In genomic region chr18:32418148-32418547, GRCh38 we compare ENCODE assay signal across 1 cellular context.
TF ChIP-seq lines count a peak whose summit lies in the region.

No MANE protein-coding gene starts in this region.

TF ChIP-seq in HepG2, 621 proteins besides CTCF, POLR2A, EP300 and RAD21 (continued from another document and continues in another):
- TF ChIP-seq, protein P1, sequence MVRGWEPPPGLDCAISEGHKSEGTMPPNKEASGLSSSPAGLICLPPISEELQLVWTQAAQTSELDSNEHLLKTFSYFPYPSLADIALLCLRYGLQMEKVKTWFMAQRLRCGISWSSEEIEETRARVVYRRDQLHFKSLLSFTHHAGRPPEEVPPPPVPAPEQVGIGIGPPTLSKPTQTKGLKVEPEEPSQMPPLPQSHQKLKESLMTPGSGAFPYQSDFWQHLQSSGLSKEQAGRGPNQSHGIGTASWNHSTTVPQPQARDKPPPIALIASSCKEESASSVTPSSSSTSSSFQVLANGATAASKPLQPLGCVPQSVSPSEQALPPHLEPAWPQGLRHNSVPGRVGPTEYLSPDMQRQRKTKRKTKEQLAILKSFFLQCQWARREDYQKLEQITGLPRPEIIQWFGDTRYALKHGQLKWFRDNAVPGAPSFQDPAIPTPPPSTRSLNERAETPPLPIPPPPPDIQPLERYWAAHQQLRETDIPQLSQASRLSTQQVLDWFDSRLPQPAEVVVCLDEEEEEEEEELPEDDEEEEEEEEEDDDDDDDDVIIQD (CRISPR knock-in tag; IDR thresholded peaks at IDR 0.05; ENCODE audit: low read depth): peak; percentile 45; the same call in 1 of the 2 replicates
- TF ChIP-seq, protein P2, sequence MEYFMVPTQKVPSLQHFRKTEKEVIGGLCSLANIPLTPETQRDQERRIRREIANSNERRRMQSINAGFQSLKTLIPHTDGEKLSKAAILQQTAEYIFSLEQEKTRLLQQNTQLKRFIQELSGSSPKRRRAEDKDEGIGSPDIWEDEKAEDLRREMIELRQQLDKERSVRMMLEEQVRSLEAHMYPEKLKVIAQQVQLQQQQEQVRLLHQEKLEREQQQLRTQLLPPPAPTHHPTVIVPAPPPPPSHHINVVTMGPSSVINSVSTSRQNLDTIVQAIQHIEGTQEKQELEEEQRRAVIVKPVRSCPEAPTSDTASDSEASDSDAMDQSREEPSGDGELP (IDR thresholded peaks at IDR 0.05; ENCODE audit: borderline replicate concordance, low read depth): no peak
- no peak for TF ChIP-seq ZNF124 (CRISPR knock-in tag; IDR thresholded peaks at IDR 0.05)
- peak; percentile 66; the same call in 1 of the 2 replicates for TF ChIP-seq FOXK1 (CRISPR knock-in tag; IDR thresholded peaks at IDR 0.05; ENCODE audit: borderline replicate concordance, low read depth)
- TF ChIP-seq MZF1 (CRISPR knock-in tag; IDR thresholded peaks at IDR 0.05; ENCODE audit: borderline replicate concordance): no peak
- no peak for TF ChIP-seq TEAD2 (CRISPR knock-in tag; IDR thresholded peaks at IDR 0.05)
- TF ChIP-seq ZNF430 (CRISPR knock-in tag; IDR thresholded peaks at IDR 0.05): no peak
- TF ChIP-seq, protein P3, sequence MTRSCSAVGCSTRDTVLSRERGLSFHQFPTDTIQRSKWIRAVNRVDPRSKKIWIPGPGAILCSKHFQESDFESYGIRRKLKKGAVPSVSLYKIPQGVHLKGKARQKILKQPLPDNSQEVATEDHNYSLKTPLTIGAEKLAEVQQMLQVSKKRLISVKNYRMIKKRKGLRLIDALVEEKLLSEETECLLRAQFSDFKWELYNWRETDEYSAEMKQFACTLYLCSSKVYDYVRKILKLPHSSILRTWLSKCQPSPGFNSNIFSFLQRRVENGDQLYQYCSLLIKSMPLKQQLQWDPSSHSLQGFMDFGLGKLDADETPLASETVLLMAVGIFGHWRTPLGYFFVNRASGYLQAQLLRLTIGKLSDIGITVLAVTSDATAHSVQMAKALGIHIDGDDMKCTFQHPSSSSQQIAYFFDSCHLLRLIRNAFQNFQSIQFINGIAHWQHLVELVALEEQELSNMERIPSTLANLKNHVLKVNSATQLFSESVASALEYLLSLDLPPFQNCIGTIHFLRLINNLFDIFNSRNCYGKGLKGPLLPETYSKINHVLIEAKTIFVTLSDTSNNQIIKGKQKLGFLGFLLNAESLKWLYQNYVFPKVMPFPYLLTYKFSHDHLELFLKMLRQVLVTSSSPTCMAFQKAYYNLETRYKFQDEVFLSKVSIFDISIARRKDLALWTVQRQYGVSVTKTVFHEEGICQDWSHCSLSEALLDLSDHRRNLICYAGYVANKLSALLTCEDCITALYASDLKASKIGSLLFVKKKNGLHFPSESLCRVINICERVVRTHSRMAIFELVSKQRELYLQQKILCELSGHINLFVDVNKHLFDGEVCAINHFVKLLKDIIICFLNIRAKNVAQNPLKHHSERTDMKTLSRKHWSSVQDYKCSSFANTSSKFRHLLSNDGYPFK (CRISPR knock-in tag; IDR thresholded peaks at IDR 0.05; ENCODE audit: borderline replicate concordance): no peak
- TF ChIP-seq SKI (IDR thresholded peaks at IDR 0.05; ENCODE audit: partially characterized antibody): no peak
- TF ChIP-seq, protein P4, sequence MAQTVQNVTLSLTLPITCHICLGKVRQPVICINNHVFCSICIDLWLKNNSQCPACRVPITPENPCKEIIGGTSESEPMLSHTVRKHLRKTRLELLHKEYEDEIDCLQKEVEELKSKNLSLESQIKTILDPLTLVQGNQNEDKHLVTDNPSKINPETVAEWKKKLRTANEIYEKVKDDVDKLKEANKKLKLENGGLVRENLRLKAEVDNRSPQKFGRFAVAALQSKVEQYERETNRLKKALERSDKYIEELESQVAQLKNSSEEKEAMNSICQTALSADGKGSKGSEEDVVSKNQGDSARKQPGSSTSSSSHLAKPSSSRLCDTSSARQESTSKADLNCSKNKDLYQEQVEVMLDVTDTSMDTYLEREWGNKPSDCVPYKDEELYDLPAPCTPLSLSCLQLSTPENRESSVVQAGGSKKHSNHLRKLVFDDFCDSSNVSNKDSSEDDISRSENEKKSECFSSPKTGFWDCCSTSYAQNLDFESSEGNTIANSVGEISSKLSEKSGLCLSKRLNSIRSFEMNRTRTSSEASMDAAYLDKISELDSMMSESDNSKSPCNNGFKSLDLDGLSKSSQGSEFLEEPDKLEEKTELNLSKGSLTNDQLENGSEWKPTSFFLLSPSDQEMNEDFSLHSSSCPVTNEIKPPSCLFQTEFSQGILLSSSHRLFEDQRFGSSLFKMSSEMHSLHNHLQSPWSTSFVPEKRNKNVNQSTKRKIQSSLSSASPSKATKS (CRISPR knock-in tag; IDR thresholded peaks at IDR 0.05): no peak
- peak; percentile 50; the same call in 1 of the 2 replicates for TF ChIP-seq HNF4G (IDR thresholded peaks at IDR 0.05; ENCODE audit: borderline replicate concordance, low read depth, low read length)
- no peak for TF ChIP-seq HNF4G (CRISPR knock-in tag; IDR thresholded peaks at IDR 0.05; ENCODE audit: borderline replicate concordance, low read depth)
- TF ChIP-seq ZNF567 (CRISPR knock-in tag; IDR thresholded peaks at IDR 0.05; ENCODE audit: borderline replicate concordance): no peak
- no peak for TF ChIP-seq IRF9 (CRISPR knock-in tag; IDR thresholded peaks at IDR 0.05; ENCODE audit: borderline replicate concordance)
- TF ChIP-seq, protein P5, sequence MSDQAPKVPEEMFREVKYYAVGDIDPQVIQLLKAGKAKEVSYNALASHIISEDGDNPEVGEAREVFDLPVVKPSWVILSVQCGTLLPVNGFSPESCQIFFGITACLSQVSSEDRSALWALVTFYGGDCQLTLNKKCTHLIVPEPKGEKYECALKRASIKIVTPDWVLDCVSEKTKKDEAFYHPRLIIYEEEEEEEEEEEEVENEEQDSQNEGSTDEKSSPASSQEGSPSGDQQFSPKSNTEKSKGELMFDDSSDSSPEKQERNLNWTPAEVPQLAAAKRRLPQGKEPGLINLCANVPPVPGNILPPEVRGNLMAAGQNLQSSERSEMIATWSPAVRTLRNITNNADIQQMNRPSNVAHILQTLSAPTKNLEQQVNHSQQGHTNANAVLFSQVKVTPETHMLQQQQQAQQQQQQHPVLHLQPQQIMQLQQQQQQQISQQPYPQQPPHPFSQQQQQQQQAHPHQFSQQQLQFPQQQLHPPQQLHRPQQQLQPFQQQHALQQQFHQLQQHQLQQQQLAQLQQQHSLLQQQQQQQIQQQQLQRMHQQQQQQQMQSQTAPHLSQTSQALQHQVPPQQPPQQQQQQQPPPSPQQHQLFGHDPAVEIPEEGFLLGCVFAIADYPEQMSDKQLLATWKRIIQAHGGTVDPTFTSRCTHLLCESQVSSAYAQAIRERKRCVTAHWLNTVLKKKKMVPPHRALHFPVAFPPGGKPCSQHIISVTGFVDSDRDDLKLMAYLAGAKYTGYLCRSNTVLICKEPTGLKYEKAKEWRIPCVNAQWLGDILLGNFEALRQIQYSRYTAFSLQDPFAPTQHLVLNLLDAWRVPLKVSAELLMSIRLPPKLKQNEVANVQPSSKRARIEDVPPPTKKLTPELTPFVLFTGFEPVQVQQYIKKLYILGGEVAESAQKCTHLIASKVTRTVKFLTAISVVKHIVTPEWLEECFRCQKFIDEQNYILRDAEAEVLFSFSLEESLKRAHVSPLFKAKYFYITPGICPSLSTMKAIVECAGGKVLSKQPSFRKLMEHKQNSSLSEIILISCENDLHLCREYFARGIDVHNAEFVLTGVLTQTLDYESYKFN (CRISPR knock-in tag; conservative IDR thresholded peaks at IDR 0.05): 0 out of 2 replicates have a peak, but pooled peaks have one; percentile 21
- TF ChIP-seq HNRNPK (IDR thresholded peaks at IDR 0.05; ENCODE audit: low read depth, low read length, poor library complexity, severe bottlenecking): no peak
- no peak for TF ChIP-seq SRY (CRISPR knock-in tag; IDR thresholded peaks at IDR 0.05)
- TF ChIP-seq BRCA1 (CRISPR knock-in tag; IDR thresholded peaks at IDR 0.05): no peak
- TF ChIP-seq KLF9 (CRISPR knock-in tag; IDR thresholded peaks at IDR 0.05; ENCODE audit: low read depth): no peak
- TF ChIP-seq HDAC6 (IDR thresholded peaks at IDR 0.05; ENCODE audit: low read depth, low read length): no peak
- TF ChIP-seq DZIP1 (CRISPR knock-in tag; IDR thresholded peaks at IDR 0.05): no peak
- TF ChIP-seq U2AF1 (optimal IDR thresholded peaks at IDR 0.05; ENCODE audit: low read depth, low read length): no peak
- no peak for TF ChIP-seq ESRRA (CRISPR knock-in tag; IDR thresholded peaks at IDR 0.05; ENCODE audit: low read depth)
- peak; percentile 76 for TF ChIP-seq FOXA3 (CRISPR knock-in tag; IDR thresholded peaks at IDR 0.05)
- TF ChIP-seq ZNF251 (CRISPR knock-in tag; IDR thresholded peaks at IDR 0.05): no peak
- TF ChIP-seq ZNF3 (CRISPR knock-in tag; IDR thresholded peaks at IDR 0.05): peak; percentile 95
- TF ChIP-seq ARID5B (CRISPR knock-in tag; IDR thresholded peaks at IDR 0.05): peak; percentile 67
- TF ChIP-seq, protein P6, sequence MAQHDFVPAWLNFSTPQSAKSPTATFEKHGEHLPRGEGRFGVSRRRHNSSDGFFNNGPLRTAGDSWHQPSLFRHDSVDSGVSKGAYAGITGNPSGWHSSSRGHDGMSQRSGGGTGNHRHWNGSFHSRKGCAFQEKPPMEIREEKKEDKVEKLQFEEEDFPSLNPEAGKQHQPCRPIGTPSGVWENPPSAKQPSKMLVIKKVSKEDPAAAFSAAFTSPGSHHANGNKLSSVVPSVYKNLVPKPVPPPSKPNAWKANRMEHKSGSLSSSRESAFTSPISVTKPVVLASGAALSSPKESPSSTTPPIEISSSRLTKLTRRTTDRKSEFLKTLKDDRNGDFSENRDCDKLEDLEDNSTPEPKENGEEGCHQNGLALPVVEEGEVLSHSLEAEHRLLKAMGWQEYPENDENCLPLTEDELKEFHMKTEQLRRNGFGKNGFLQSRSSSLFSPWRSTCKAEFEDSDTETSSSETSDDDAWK (CRISPR knock-in tag; IDR thresholded peaks at IDR 0.05): no peak
- TF ChIP-seq FOXP4 (CRISPR knock-in tag; IDR thresholded peaks at IDR 0.05): 0 out of 2 replicates have a peak, but pooled peaks have one; percentile 17
- TF ChIP-seq ZNF383 (CRISPR knock-in tag; IDR thresholded peaks at IDR 0.05; ENCODE audit: borderline replicate concordance): no peak
- no peak for TF ChIP-seq SPEN (CRISPR knock-in tag; IDR thresholded peaks at IDR 0.05; ENCODE audit: low read depth)
- 0 out of 2 replicates have a peak, but pooled peaks have one; percentile 49 for TF ChIP-seq KDM1A (CRISPR knock-in tag; IDR thresholded peaks at IDR 0.05)
- TF ChIP-seq FOXP1 (IDR thresholded peaks at IDR 0.05): no peak
- peak; percentile 79 for TF ChIP-seq FOXP1 (CRISPR knock-in tag; IDR thresholded peaks at IDR 0.05)
- no peak for TF ChIP-seq EHMT2 (IDR thresholded peaks at IDR 0.05; ENCODE audit: borderline replicate concordance, low read depth, low read length)
- TF ChIP-seq ETV6 (CRISPR knock-in tag; conservative IDR thresholded peaks at IDR 0.05): no peak
